In genomic region chr3:114451051-114451451, GRCh38 we compare ENCODE assay signal across 9 cellular contexts.
DNase-seq lines count a peak whose midpoint lies in the region; ATAC-seq and TF ChIP-seq lines count a peak whose summit lies in the region.
"Had no signal": no experiment of that assay in that cellular context is flagged by ENCODE, and none has a peak within 500 bp of the region (broad histone marks: within the 10 kb centered on the region; RNA-seq: fewer than 3 reads in every experiment).

No MANE protein-coding gene starts in this region.

- peak overlapping the region; percentile 51 for H3K4me3 Mint-ChIP-seq in progenitor cell of endocrine pancreas (ENCODE audit: low read depth)

- no peaks in the 10 kb centered on the region for H3K9me3 Mint-ChIP-seq in progenitor cell of endocrine pancreas (ENCODE audit: low read depth)

- no peak overlapping the region for H3K27ac Mint-ChIP-seq in progenitor cell of endocrine pancreas

- H3K27ac ChIP-seq in epithelial cell of prostate: peak overlapping the region; percentile 67

- TF ChIP-seq CTCF in progenitor cell of endocrine pancreas (IDR thresholded peaks at IDR 0.05; ENCODE audit: unreplicated experiment): no peak

- DNase-seq in epithelial cell of prostate (ENCODE audit: low read depth, low spot score) (no peak), progenitor cell of endocrine pancreas (ENCODE audit: low spot score, unreplicated experiment) (no peak), AG20443 (ENCODE audit: low spot score) (no peak), SIG-M5 treated with dmso at 0.1 percent for 504 hours (lab: John Stamatoyannopoulos, UW; ENCODE audit: unreplicated experiment) (no peak), NOMO-1 treated with DMSO at 0.1 percent for 48 hours (lab: John Stamatoyannopoulos, UW; ENCODE audit: unreplicated experiment) (no peak)
- DNase-seq in activated naive CD4-positive, alpha-beta T cell treated with anti-CD3 and anti-CD28 coated beads, Interleukin-2, amount 50 U/mL, for 16 hours: no peak
- DNase-seq: T-helper 1 cell had no signal

- H3K4me1 Mint-ChIP-seq in progenitor cell of endocrine pancreas (ENCODE audit: low read depth): peaks cover 29% of the 10 kb centered on the region

- no peaks in the 10 kb centered on the region for H3K36me3 Mint-ChIP-seq in progenitor cell of endocrine pancreas (ENCODE audit: insufficient read depth)

- peak; percentile 38 for ATAC-seq in GM18498 (IDR thresholded peaks at IDR 0.05; ENCODE audit: unreplicated experiment)
- ATAC-seq in HG03558 (IDR thresholded peaks at IDR 0.05; ENCODE audit: extremely low read depth, unreplicated experiment): peak; percentile 24

- no peaks in the 10 kb centered on the region for H3K27me3 Mint-ChIP-seq in progenitor cell of endocrine pancreas
